ENCODE assay signal across 1 cellular context in the genomic region with DNA sequence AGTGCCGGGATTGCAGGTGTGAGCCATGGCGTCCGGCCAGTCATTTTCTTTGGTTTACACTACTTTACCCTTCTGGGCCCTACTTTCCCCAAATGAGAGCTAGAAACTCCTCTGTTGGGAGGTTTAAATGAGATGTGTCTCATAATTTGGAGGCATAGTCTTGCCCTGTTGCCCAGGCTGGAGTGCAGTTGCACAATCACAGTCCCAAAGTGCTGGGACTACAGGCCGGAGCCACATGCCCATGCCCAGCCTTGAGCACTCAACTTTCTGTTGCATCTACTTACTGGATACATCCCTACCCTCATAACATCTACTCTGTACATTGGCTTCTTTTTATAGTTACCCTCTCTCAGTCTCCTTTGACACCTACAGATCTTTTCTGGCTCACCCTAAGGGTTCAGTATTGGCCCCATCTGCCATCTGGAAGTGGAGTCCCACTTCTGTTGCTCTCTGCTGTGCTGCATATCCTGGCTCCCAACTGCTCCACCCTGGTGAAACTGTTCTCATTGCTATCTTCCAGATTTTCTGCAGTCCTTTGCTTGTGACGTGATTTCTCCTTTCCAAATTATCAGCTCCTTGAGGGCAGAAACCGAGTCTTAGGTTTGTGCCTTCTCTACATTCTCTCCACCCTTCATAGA.
TF ChIP-seq lines count a peak whose summit lies in the region.

No MANE protein-coding gene starts in this region.

TF ChIP-seq in H1, 55 proteins besides CTCF, POLR2A, EP300 and RAD21:
- TF ChIP-seq, protein P1, sequence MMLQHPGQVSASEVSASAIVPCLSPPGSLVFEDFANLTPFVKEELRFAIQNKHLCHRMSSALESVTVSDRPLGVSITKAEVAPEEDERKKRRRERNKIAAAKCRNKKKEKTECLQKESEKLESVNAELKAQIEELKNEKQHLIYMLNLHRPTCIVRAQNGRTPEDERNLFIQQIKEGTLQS (IDR thresholded peaks at IDR 0.05; ENCODE audit: insufficient read depth, low read depth, low read length) = no peak
- TF ChIP-seq SP4 (IDR thresholded peaks at IDR 0.05; ENCODE audit: low read length) (no peak), EGR1 (IDR thresholded peaks at IDR 0.05; ENCODE audit: borderline replicate concordance, low read depth, low read length) (no peak), CREB1 (IDR thresholded peaks at IDR 0.05) (no peak), CEBPB (IDR thresholded peaks at IDR 0.05; ENCODE audit: low read depth, low read length) (peak; percentile 67)
